Comparison of ENCODE assay signal across 26 cellular contexts in the genomic region with DNA sequence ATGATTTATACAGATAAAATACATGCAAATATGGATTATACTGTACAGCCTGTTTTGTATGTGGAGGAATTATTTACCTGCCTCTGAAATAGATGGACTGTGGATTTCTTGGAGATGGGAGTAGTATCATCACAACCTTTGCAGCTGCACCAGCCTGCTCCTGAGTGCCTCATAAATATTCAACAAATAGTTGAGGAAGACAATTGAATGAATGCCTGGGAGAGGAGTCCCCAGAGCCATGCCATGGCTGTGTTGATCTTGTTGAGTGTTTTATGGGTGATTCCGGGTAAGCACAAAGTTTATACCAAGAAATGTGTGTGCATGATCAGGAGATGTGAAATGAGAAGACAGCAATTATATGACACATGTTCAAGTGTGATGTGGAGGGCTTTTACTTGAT.
"Had no signal": no experiment of that assay in that cellular context is flagged by ENCODE, and none has a peak within 500 bp of the region (broad histone marks: within the 10 kb centered on the region; RNA-seq: fewer than 3 reads in every experiment).

No MANE protein-coding gene starts in this region.

- H3K4me3 ChIP-seq: left lung, lower lobe of right lung, ovary, sigmoid colon, spleen, suprapubic skin, thoracic aorta, tibial artery, upper lobe of right lung had no signal

- H3K9me3 Mint-ChIP-seq: immature natural killer cell; nephron; neural crest cell; stimulated activated effector memory CD8-positive, alpha-beta T cell treated with anti-CD3 and anti-CD28 coated beads, Interleukin-12 subunit alpha, Interleukin-12 subunit beta, amount 100 ng/mL, for 72 hours; stimulated activated naive CD8-positive, alpha-beta T cell treated with anti-CD3 and anti-CD28 coated beads, Interleukin-15, Interleukin-2, amounts not matched to agents 100 ng/mL and 50 ng/mL, for 24 hours had no signal

- H3K27ac ChIP-seq: left lung, lower lobe of right lung, neutrophil, ovary, sigmoid colon, spleen, suprapubic skin, thoracic aorta, tibial artery, upper lobe of right lung had no signal

- H3K36me3 Mint-ChIP-seq: immature natural killer cell; naive thymus-derived CD8-positive, alpha-beta T cell; stimulated activated effector memory CD8-positive, alpha-beta T cell treated with anti-CD3 and anti-CD28 coated beads, Interleukin-12 subunit alpha, Interleukin-12 subunit beta, amount 100 ng/mL, for 72 hours had no signal

- DNase-seq: hypothalamus; immature natural killer cell; kidney; left colon; left lung; lower lobe of right lung; mammary epithelial cell; mesenchymal stem cell; naive thymus-derived CD8-positive, alpha-beta T cell; ovary; right cardiac atrium; sigmoid colon; small intestine; spleen; stimulated activated CD4-positive, alpha-beta T cell treated with anti-CD3 and anti-CD28 coated beads, Interleukin-4, amount 100 ng/mL, for 24 hours; stimulated activated naive CD4-positive, alpha-beta T cell; tibial artery; upper lobe of right lung had no signal

- H3K4me1 ChIP-seq: left lung, lower lobe of right lung, sigmoid colon, spleen, suprapubic skin, upper lobe of right lung had no signal

- H3K4me1 Mint-ChIP-seq: immature natural killer cell; naive thymus-derived CD8-positive, alpha-beta T cell; stimulated activated effector memory CD8-positive, alpha-beta T cell treated with anti-CD3 and anti-CD28 coated beads, Interleukin-12 subunit alpha, Interleukin-12 subunit beta, amount 100 ng/mL, for 72 hours had no signal

- H3K9me3 ChIP-seq: left lung, lower lobe of right lung, neutrophil, ovary, sigmoid colon, spleen, suprapubic skin, thoracic aorta, tibial artery, upper lobe of right lung had no signal

- H3K27ac Mint-ChIP-seq: immature natural killer cell; naive thymus-derived CD8-positive, alpha-beta T cell; progenitor cell of endocrine pancreas; stimulated activated effector memory CD8-positive, alpha-beta T cell treated with anti-CD3 and anti-CD28 coated beads, Interleukin-12 subunit alpha, Interleukin-12 subunit beta, amount 100 ng/mL, for 72 hours; stimulated activated naive CD8-positive, alpha-beta T cell treated with anti-CD3 and anti-CD28 coated beads, Interleukin-15, Interleukin-2, amounts not matched to agents 100 ng/mL and 50 ng/mL, for 24 hours had no signal

- H3K27me3 ChIP-seq: left lung, neutrophil, ovary, sigmoid colon, suprapubic skin, tibial artery, upper lobe of right lung had no signal

- H3K36me3 ChIP-seq: left lung, lower lobe of right lung, neutrophil, ovary, sigmoid colon, spleen, suprapubic skin, thoracic aorta, tibial artery, upper lobe of right lung had no signal

- H3K27me3 Mint-ChIP-seq: progenitor cell of endocrine pancreas had no signal

- H3K4me3 Mint-ChIP-seq: immature natural killer cell; naive thymus-derived CD8-positive, alpha-beta T cell; nephron; neural crest cell; stimulated activated effector memory CD8-positive, alpha-beta T cell treated with anti-CD3 and anti-CD28 coated beads, Interleukin-12 subunit alpha, Interleukin-12 subunit beta, amount 100 ng/mL, for 72 hours; stimulated activated naive CD8-positive, alpha-beta T cell treated with anti-CD3 and anti-CD28 coated beads, Interleukin-15, Interleukin-2, amounts not matched to agents 100 ng/mL and 50 ng/mL, for 24 hours had no signal

- ATAC-seq: left colon; left lung; lower lobe of right lung; naive thymus-derived CD8-positive, alpha-beta T cell; right cardiac atrium; stimulated activated effector memory CD8-positive, alpha-beta T cell treated with anti-CD3 and anti-CD28 coated beads, Interleukin-12 subunit alpha, Interleukin-12 subunit beta, amount 100 ng/mL, for 72 hours; upper lobe of right lung had no signal
